ENCODE assay signal across 1 cellular context in the genomic region with DNA sequence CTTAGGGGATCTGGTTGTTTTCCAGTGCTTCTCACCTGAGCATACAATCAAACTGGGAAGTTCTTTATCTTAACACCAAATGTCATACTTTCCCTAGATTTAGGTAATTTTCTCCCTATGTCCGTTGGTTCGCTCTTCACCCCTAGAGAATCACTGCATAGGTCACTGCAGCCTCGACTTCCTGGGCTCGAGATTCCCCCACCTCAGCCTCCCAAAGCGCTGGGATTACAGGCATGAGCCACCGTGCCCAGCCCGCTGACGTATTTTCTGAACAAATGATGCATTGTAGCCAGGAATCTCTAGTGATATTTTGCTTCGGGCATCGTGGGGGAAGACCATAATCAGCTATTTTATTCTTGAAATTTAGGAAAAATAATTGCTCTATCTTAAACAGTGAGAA.
TF ChIP-seq lines count a peak whose summit lies in the region.

No MANE protein-coding gene starts in this region.

TF ChIP-seq in H1, 55 proteins besides CTCF, POLR2A, EP300 and RAD21:
- TF ChIP-seq BCL11A (IDR thresholded peaks at IDR 0.05; ENCODE audit: low read depth in 2 of 2, low read length in 2 of 2), result no peak
- TF ChIP-seq SIN3A (conservative IDR thresholded peaks at IDR 0.05 in 1 of 2, IDR thresholded peaks at IDR 0.05 in 1 of 2; ENCODE audit: low read depth in 1 of 2, low read length in 2 of 2), result 0 out of 4 replicates have a peak, but pooled peaks of 1 of the 2 experiments have one; percentile 17
